ENCODE assay signal across 1 cellular context in the genomic region with DNA sequence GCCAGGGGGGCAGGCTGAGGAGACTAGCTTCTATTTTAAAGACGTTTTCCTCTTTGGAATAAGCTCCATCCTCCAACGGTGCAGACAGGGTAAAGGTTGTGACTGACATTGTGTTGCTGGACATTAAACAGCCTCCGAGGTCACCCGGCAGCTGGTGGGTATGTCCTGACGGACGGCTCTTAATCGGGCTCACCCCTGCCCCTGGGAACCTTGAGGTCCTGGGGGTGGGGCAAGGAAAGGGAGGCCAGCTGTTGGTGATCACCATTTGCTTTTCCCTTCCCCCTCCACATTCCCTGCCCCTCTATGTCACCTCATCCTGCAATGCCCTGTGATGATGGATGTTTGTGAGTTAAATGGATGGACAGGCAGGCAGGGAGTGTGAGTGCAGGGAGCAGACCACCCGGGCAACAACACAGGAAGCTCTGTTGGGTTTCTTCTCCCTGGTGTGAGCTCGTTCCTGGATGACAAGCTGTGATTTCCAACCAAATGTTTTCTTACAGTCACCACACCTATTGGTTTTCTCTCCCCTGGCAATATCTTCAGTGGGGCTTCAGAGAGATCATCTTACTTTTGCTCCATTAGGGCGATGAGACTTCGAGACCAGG.
TF ChIP-seq lines count a peak whose summit lies in the region.

No MANE protein-coding gene starts in this region.

TF ChIP-seq in endothelial cell of umbilical vein, 7 proteins besides CTCF, POLR2A, EP300 and RAD21:
- TF ChIP-seq FOS (IDR thresholded peaks at IDR 0.05; ENCODE audit: borderline replicate concordance, insufficient read depth, low read length) (no peak), MYC (IDR thresholded peaks at IDR 0.05; ENCODE audit: low read depth, low read length) (no peak), EZH2 (IDR thresholded peaks at IDR 0.05; ENCODE audit: borderline replicate concordance, low read depth, low read length, severe bottlenecking) (no peak), JUN (IDR thresholded peaks at IDR 0.05; ENCODE audit: borderline replicate concordance, insufficient read depth, insufficient read length, low read depth) (no peak), POLR2AphosphoS5 (IDR thresholded peaks at IDR 0.05; ENCODE audit: insufficient read depth, low read depth, low read length) (no peak), GATA2 (IDR thresholded peaks at IDR 0.05; ENCODE audit: insufficient read depth, insufficient read length, low read depth, low read length) (no peak)
- TF ChIP-seq, protein P1, sequence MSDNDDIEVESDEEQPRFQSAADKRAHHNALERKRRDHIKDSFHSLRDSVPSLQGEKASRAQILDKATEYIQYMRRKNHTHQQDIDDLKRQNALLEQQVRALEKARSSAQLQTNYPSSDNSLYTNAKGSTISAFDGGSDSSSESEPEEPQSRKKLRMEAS (IDR thresholded peaks at IDR 0.05; ENCODE audit: insufficient read depth, insufficient read length) = no peak
